8 cellular contexts compared by ENCODE assay signal in genomic region chr14:54566410-54567223, GRCh38. TPM values are rescaled to one million over a fixed set of nuclear protein-coding genes. Genes with fewer than 3 reads are reported as not detected.
DNase-seq lines count a peak whose midpoint lies in the region; ATAC-seq and TF ChIP-seq lines count a peak whose summit lies in the region.

Gene SAMD4A (plus strand): TSS chr14:54567128. CDS start chr14:54567917, 789 bp downstream.

- peak within 1 kb of the TSS; percentile 99 for H3K4me2 ChIP-seq in mesenchymal stem cell (ENCODE audit: low read length, poor library complexity, severe bottlenecking)

- H3K4me3 Mint-ChIP-seq in endodermal cell = peak within 1 kb of the TSS; percentile 79

- DNase-seq in AG10803 (ENCODE audit: low read depth) (peak; percentile 89), NCI-H69 (lab: John Stamatoyannopoulos, UW) (peak; percentile 79), endodermal cell (peak; percentile 87), mesenchymal stem cell (peak; percentile 91)
- DNase-seq in activated CD8-positive, alpha-beta memory T cell treated with anti-CD3 and anti-CD28 coated beads, Interleukin-2, amount 50 U/mL, for 48 hours = peak; percentile 70
- peak; percentile 69 for DNase-seq in stimulated activated CD8-positive, alpha-beta memory T cell treated with anti-CD3 and anti-CD28 coated beads, Interleukin-4, amount 100 ng/mL, for 48 hours

- peak within 1 kb of the TSS; percentile 76 for H4K8ac ChIP-seq in mesenchymal stem cell (ENCODE audit: low read length)

- H3K9me3 Mint-ChIP-seq in endodermal cell = no peaks in the 10 kb centered on the region

- H3K27me3 ChIP-seq in endodermal cell (ENCODE audit: control insufficient read depth, insufficient read depth, low read length, poor library complexity, severe bottlenecking) = peaks cover 64% of the 10 kb centered on the region
- H3K27me3 ChIP-seq in mesenchymal stem cell (ENCODE audit: control insufficient read depth in 1 of 2, insufficient read depth in 1 of 2, low read length in 2 of 2) = no peaks in the 10 kb centered on the region

- no peaks in the 10 kb centered on the region for H3K79me1 ChIP-seq in mesenchymal stem cell (replicated peaks; ENCODE audit: low read length, poor library complexity, severe bottlenecking)

- TF ChIP-seq CTCF in AG10803 (conservative IDR thresholded peaks at IDR 0.05; ENCODE audit: low read length) (peak; percentile 44), endodermal cell (conservative IDR thresholded peaks at IDR 0.05) (peak; percentile 57)

- peak within 1 kb of the TSS; percentile 29 for H2AFZ ChIP-seq in mesenchymal stem cell (ENCODE audit: low read depth, low read length)

- H2BK12ac ChIP-seq in mesenchymal stem cell (ENCODE audit: low read length in 2 of 2) = peak within 1 kb of the TSS; percentile 84 to 96

- peak within 1 kb of the TSS; percentile 96 for H2BK5ac ChIP-seq in mesenchymal stem cell (ENCODE audit: low read depth, low read length, poor library complexity, severe bottlenecking)

- TF ChIP-seq POLR2A in GM18951 (IDR thresholded peaks at IDR 0.05; ENCODE audit: extremely low read depth, insufficient read depth, insufficient read length) = peak; percentile 56

- no peaks in the 10 kb centered on the region for H3K36me3 ChIP-seq in endodermal cell (ENCODE audit: control insufficient read depth, insufficient read depth, low read length)
- peaks cover under 1 to 3% of the 10 kb centered on the region in 2 experiments for H3K36me3 ChIP-seq in mesenchymal stem cell (ENCODE audit: control insufficient read depth in 1 of 2, insufficient read depth in 2 of 2, low read depth in 1 of 2, low read length in 2 of 2)

- H3K9me3 ChIP-seq in endodermal cell (ENCODE audit: control insufficient read depth, low read length) (no peaks in the 10 kb centered on the region), mesenchymal stem cell (ENCODE audit: control insufficient read depth, low read length) (no peaks in the 10 kb centered on the region)

- peak within 1 kb of the TSS; percentile 3 for H3K9ac ChIP-seq in endodermal cell (ENCODE audit: extremely low read depth, low read length, poor library complexity, severe bottlenecking)
- H3K9ac ChIP-seq in mesenchymal stem cell (ENCODE audit: low read length) = peak within 1 kb of the TSS; percentile 96

- H3K27me3 Mint-ChIP-seq in endodermal cell (ENCODE audit: insufficient read depth) = peaks cover 31% of the 10 kb centered on the region

- H3K4me3 ChIP-seq in AG10803 (ENCODE audit: low read length) (peak within 1 kb of the TSS; percentile 83), endodermal cell (ENCODE audit: low read length) (peak within 1 kb of the TSS; percentile 81), mesenchymal stem cell (ENCODE audit: insufficient read depth in 1 of 2, low read depth in 1 of 2, low read length in 2 of 2) (peak within 1 kb of the TSS; percentile 89 to 92)

- H3K18ac ChIP-seq in mesenchymal stem cell (ENCODE audit: low read depth in 1 of 2, low read length in 2 of 2) = peak within 1 kb of the TSS; percentile 88 to 96

- peak within 1 kb of the TSS; percentile 60 to 72 for H3K23ac ChIP-seq in mesenchymal stem cell (ENCODE audit: low read length in 2 of 2)

- peak within 1 kb of the TSS; percentile 86 for H4K91ac ChIP-seq in mesenchymal stem cell (ENCODE audit: low read length)

- H3K4me1 ChIP-seq in endodermal cell (ENCODE audit: control insufficient read depth, insufficient read depth, low read length) (peaks cover 3% of the 10 kb centered on the region), mesenchymal stem cell (ENCODE audit: control insufficient read depth, insufficient read depth, low read depth, low read length) (peaks cover 12% of the 10 kb centered on the region)

- H3K27ac ChIP-seq in endodermal cell (ENCODE audit: low read depth, low read length) (peak within 1 kb of the TSS; percentile 71), mesenchymal stem cell (ENCODE audit: low read length, poor library complexity, severe bottlenecking) (peak within 1 kb of the TSS; percentile 74)

- peak within 1 kb of the TSS; percentile 80 for H2BK15ac ChIP-seq in mesenchymal stem cell (ENCODE audit: low read depth, poor library complexity, severe bottlenecking)

- ATAC-seq in HG03139 (IDR thresholded peaks at IDR 0.05; ENCODE audit: unreplicated experiment) = peak; percentile 28

- in situ Hi-C loops in GM18951 (cut with MboI; ENCODE audit: low sequenced_read_pairs, unreplicated experiment) = no loop called here

- peak within 1 kb of the TSS; percentile 99 for H2BK120ac ChIP-seq in mesenchymal stem cell (ENCODE audit: low read depth, low read length)

- no peaks in the 10 kb centered on the region for H3K36me3 Mint-ChIP-seq in endodermal cell (ENCODE audit: low read depth)

- H2AK5ac ChIP-seq in mesenchymal stem cell (ENCODE audit: low read length, severe bottlenecking) = no peak within 1 kb of the TSS

- H3K4ac ChIP-seq in mesenchymal stem cell (ENCODE audit: low read depth in 1 of 2, low read length in 2 of 2) = peak within 1 kb of the TSS; percentile 84 to 91

- 0 to 1% methylated on average over 10 to 91 of the region's 91 CpGs for WGBS in endodermal cell (ENCODE audit: insufficient coverage in 1 of 2, insufficient read length in 1 of 2), 2 experiments
- WGBS in mesenchymal stem cell = under 1% methylated on average over 48 of the region's 91 CpGs

- H3K4me1 Mint-ChIP-seq in endodermal cell = peaks cover 4% of the 10 kb centered on the region

- peak within 1 kb of the TSS; percentile 93 for H3K27ac Mint-ChIP-seq in endodermal cell

- peak within 1 kb of the TSS; percentile 86 to 99 for H3K14ac ChIP-seq in mesenchymal stem cell (ENCODE audit: low read length in 2 of 2)

RNA-seq across cellular contexts. Expression of gene SAMD4A, which starts in this region (rescaled TPM):
- 1 to 10 TPM; 1.9 to 8.0 TPM for total RNA-seq in endodermal cell
- polyA plus RNA-seq in endodermal cell (2013, experiment 1 of 2) = 4.8 TPM
- polyA plus RNA-seq in endodermal cell (2013, experiment 2 of 2) = 4.2 TPM
- polyA plus RNA-seq in mesenchymal stem cell (2013, experiment 1 of 2) = 21.1 TPM
- 21.2 TPM for polyA plus RNA-seq in mesenchymal stem cell (2013, experiment 2 of 2)

Comparison
In these comparisons a context has a peak if more than half of its experiments do, and no peak if none do; other contexts are left out.
1. Peak in every context shown above with its lines: DNase-seq, ATAC-seq, H3K4me3 ChIP-seq and H3K27ac ChIP-seq.